1 cellular context compared by ENCODE assay signal in the genomic region with DNA sequence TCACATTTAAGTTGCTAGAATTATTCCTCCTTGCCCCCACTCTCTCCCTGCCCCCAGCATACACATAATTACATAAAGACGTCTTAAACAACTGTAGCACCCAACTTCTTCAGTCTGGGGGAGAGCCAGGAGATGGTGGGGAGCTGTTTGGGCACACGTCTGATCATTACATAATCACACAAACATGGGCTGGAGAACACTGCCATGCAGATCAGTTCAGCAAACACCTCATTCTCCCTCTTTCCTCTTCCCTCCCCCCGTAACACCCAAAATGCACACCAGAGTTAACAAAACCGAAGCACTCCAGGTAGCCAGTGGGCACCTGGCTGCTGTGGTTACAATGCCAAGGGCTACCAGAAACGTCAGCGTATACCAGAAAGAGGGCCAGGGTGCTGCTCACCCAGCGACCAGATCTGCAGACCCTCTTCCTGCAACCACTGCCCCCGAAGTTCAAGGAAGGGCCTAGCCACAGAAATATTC.
TF ChIP-seq lines count a peak whose summit lies in the region.

No MANE protein-coding gene starts in this region.

TF ChIP-seq in HCT116, 20 proteins besides CTCF, POLR2A, EP300 and RAD21 (continued from another document):
- TF ChIP-seq, protein P1, sequence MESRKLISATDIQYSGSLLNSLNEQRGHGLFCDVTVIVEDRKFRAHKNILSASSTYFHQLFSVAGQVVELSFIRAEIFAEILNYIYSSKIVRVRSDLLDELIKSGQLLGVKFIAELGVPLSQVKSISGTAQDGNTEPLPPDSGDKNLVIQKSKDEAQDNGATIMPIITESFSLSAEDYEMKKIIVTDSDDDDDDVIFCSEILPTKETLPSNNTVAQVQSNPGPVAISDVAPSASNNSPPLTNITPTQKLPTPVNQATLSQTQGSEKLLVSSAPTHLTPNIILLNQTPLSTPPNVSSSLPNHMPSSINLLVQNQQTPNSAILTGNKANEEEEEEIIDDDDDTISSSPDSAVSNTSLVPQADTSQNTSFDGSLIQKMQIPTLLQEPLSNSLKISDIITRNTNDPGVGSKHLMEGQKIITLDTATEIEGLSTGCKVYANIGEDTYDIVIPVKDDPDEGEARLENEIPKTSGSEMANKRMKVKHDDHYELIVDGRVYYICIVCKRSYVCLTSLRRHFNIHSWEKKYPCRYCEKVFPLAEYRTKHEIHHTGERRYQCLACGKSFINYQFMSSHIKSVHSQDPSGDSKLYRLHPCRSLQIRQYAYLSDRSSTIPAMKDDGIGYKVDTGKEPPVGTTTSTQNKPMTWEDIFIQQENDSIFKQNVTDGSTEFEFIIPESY (IDR thresholded peaks at IDR 0.05; ENCODE audit: extremely low read depth, insufficient replicate concordance, low read length), result no peak
- no peak for TF ChIP-seq CBX3 (IDR thresholded peaks at IDR 0.05; ENCODE audit: low read depth)
- no peak for TF ChIP-seq SP1 (IDR thresholded peaks at IDR 0.05; ENCODE audit: low read depth)
- no peak for TF ChIP-seq POLR2AphosphoS5 (IDR thresholded peaks at IDR 0.05; ENCODE audit: low read depth, low read length)
- TF ChIP-seq SRF (IDR thresholded peaks at IDR 0.05; ENCODE audit: low read depth), result no peak
- no peak for TF ChIP-seq ELF1 (IDR thresholded peaks at IDR 0.05; ENCODE audit: borderline replicate concordance, low read depth)
- TF ChIP-seq, protein P2, sequence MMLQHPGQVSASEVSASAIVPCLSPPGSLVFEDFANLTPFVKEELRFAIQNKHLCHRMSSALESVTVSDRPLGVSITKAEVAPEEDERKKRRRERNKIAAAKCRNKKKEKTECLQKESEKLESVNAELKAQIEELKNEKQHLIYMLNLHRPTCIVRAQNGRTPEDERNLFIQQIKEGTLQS (IDR thresholded peaks at IDR 0.05), result no peak
- TF ChIP-seq, protein P3, sequence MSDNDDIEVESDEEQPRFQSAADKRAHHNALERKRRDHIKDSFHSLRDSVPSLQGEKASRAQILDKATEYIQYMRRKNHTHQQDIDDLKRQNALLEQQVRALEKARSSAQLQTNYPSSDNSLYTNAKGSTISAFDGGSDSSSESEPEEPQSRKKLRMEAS (IDR thresholded peaks at IDR 0.05), result no peak
- no peak for TF ChIP-seq EZH2 (IDR thresholded peaks at IDR 0.05)
- TF ChIP-seq CEBPB (IDR thresholded peaks at IDR 0.05; ENCODE audit: low read depth), result no peak
